ENCODE assay signal across 11 cellular contexts in genomic region chr4:151012376-151012775, GRCh38. TPM values are rescaled to one million over a fixed set of nuclear protein-coding genes. Genes with fewer than 3 reads are reported as not detected.
DNase-seq lines count a peak whose midpoint lies in the region; ATAC-seq and TF ChIP-seq lines count a peak whose summit lies in the region.
"Had no signal": no experiment of that assay in that cellular context is flagged by ENCODE, and none has a peak within 500 bp of the region (broad histone marks: within the 10 kb centered on the region; RNA-seq: fewer than 3 reads in every experiment).

No MANE protein-coding gene starts in this region.

- H3K27me3 ChIP-seq in CD4-positive, alpha-beta memory T cell (ENCODE audit: insufficient read depth, low read length) = no peaks in the 10 kb centered on the region
- H3K27me3 ChIP-seq in sigmoid colon = no peaks in the 10 kb centered on the region
- H3K27me3 ChIP-seq in left ventricle myocardium inferior (ENCODE audit: low read depth) = no peaks in the 10 kb centered on the region
- H3K27me3 ChIP-seq: ascending aorta had no signal

- TF ChIP-seq CTCF in HEK293 (tag by site-specific recombination; IDR thresholded peaks at IDR 0.05) (no peak), sigmoid colon (IDR thresholded peaks at IDR 0.05) (no peak), mucosa of descending colon (IDR thresholded peaks at IDR 0.05) (no peak), left ventricle myocardium inferior (IDR thresholded peaks at IDR 0.05; ENCODE audit: borderline replicate concordance) (no peak)

- H3K9me3 ChIP-seq in CD4-positive, alpha-beta memory T cell (ENCODE audit: control insufficient read depth in 1 of 2, low read length in 2 of 2) = no peaks in the 10 kb centered on the region
- H3K9me3 ChIP-seq in HEK293 (ENCODE audit: control insufficient read depth, insufficient read depth, low read depth, low read length) (no peaks in the 10 kb centered on the region), sigmoid colon (no peaks in the 10 kb centered on the region), mucosa of descending colon (no peaks in the 10 kb centered on the region), left ventricle myocardium inferior (replicated peaks) (no peaks in the 10 kb centered on the region)
- H3K9me3 ChIP-seq: ascending aorta had no signal

- H3K9me3 Mint-ChIP-seq in CD4-positive, alpha-beta memory T cell = no peaks in the 10 kb centered on the region
- H3K9me3 Mint-ChIP-seq in activated naive CD8-positive, alpha-beta T cell (ENCODE audit: low read depth) = no peaks in the 10 kb centered on the region
- no peaks in the 10 kb centered on the region for H3K9me3 Mint-ChIP-seq in memory B cell
- H3K9me3 Mint-ChIP-seq: stimulated activated naive B cell treated with anti-CD40 and anti-IgM and Interleukin-4, amounts not matched to agents 10 μg/mL and 1 μg/mL and 100 μg/mL, for 72 hours had no signal

- WGBS in sigmoid colon, 2 donors = 53 to 61% methylated on average over 2 of the region's 2 CpGs

- H3K27ac ChIP-seq in CD4-positive, alpha-beta memory T cell (ENCODE audit: low read depth, low read length) = no peak overlapping the region
- H3K27ac ChIP-seq in HEK293 (ENCODE audit: extremely low read depth, low read depth, low read length) (no peak overlapping the region), sigmoid colon (no peak overlapping the region), left ventricle myocardium inferior (replicated peaks) (no peak overlapping the region)
- H3K27ac ChIP-seq: ascending aorta had no signal

- H3K36me3 ChIP-seq in CD4-positive, alpha-beta memory T cell (ENCODE audit: insufficient read depth, low read length) = peaks cover 4% of the 10 kb centered on the region
- H3K36me3 ChIP-seq in HEK293 (ENCODE audit: control insufficient read depth in 2 of 2, insufficient read depth in 1 of 2, low read length in 2 of 2) (no peaks in the 10 kb centered on the region; a peak in 1 of 3 replicates), sigmoid colon (no peaks in the 10 kb centered on the region), mucosa of descending colon (ENCODE audit: low read depth) (no peaks in the 10 kb centered on the region), left ventricle myocardium inferior (peaks cover 13% of the 10 kb centered on the region)
- H3K36me3 ChIP-seq: ascending aorta had no signal

- H3K27ac Mint-ChIP-seq in CD4-positive, alpha-beta memory T cell = peak overlapping the region in 3 of 7 donors; percentile 7 to 33 (median 11)
- H3K27ac Mint-ChIP-seq in activated naive CD8-positive, alpha-beta T cell = peak overlapping the region; percentile 64
- peak overlapping the region; percentile 20 for H3K27ac Mint-ChIP-seq in memory B cell
- H3K27ac Mint-ChIP-seq: stimulated activated naive B cell treated with anti-CD40 and anti-IgM and Interleukin-4, amounts not matched to agents 10 μg/mL and 1 μg/mL and 100 μg/mL, for 72 hours had no signal

- H3K4me3 ChIP-seq in CD4-positive, alpha-beta memory T cell (ENCODE audit: low read length in 2 of 2) = peak overlapping the region in 1 of 2 donors; percentile 92
- peak overlapping the region; percentile 96; the same call in 1 of the 2 replicates for H3K4me3 ChIP-seq in HEK293 (ENCODE audit: low read depth, low read length)
- no peak overlapping the region for H3K4me3 ChIP-seq in sigmoid colon
- no peak overlapping the region for H3K4me3 ChIP-seq in mucosa of descending colon
- H3K4me3 ChIP-seq in left ventricle myocardium inferior = no peak overlapping the region
- H3K4me3 ChIP-seq: ascending aorta had no signal

- DNase-seq in CD4-positive, alpha-beta memory T cell = no peak
- DNase-seq in memory B cell (ENCODE audit: low spot score in 2 of 2) (no peak), sigmoid colon (no peak), mucosa of descending colon (no peak), left ventricle myocardium inferior (no peak)
- DNase-seq in activated CD4-positive, CD25-positive, alpha-beta regulatory T cell treated with anti-CD3 and anti-CD28 coated beads, Interleukin-2, amount 50 U/mL, for 72 hours = no peak
- DNase-seq: NCI-H2171 treated with DMSO at 0.1 percent for 48 hours; stimulated activated naive B cell treated with anti-CD40 and anti-IgM and Interleukin-4, amounts not matched to agents 10 μg/mL and 1 μg/mL and 100 μg/mL, for 72 hours had no signal

- intact Hi-C loops in CD4-positive, alpha-beta memory T cell (cut with micrococcal nuclease) = loop anchor here (5.0 to 10.0 kb wide), 2 partner anchors 50 to 108 kb away; no protein-coding TSS in a partner anchor
- intact Hi-C loops in sigmoid colon (cut with DNase I) (loop anchor here (10.0 kb wide), 1 partner anchor 152 kb away; no protein-coding TSS in a partner anchor), mucosa of descending colon (cut with DNase I, micrococcal nuclease) (no loop called here), left ventricle myocardium inferior (cut with micrococcal nuclease) (no loop called here)

- peaks cover 22 to 44% (median 34%) of the 10 kb centered on the region in 4 donors for H3K4me1 Mint-ChIP-seq in CD4-positive, alpha-beta memory T cell
- peaks cover 31% of the 10 kb centered on the region for H3K4me1 Mint-ChIP-seq in activated naive CD8-positive, alpha-beta T cell (ENCODE audit: low read depth)
- H3K4me1 Mint-ChIP-seq in memory B cell = peaks cover 18% of the 10 kb centered on the region

- ATAC-seq in memory B cell (ENCODE audit: low read depth) (no peak), mucosa of descending colon (no peak)
- ATAC-seq: stimulated activated naive B cell treated with anti-CD40 and anti-IgM and Interleukin-4, amounts not matched to agents 10 μg/mL and 1 μg/mL and 100 μg/mL, for 72 hours had no signal

- H3K4me1 ChIP-seq in CD4-positive, alpha-beta memory T cell (ENCODE audit: insufficient read depth, low read length) = peaks cover 40% of the 10 kb centered on the region
- H3K4me1 ChIP-seq in HEK293 (ENCODE audit: control insufficient read depth, insufficient read depth, low read length) (no peaks in the 10 kb centered on the region), sigmoid colon (peaks cover 0 to 19% (median 9%) of the 10 kb centered on the region in 4 donors), mucosa of descending colon (ENCODE audit: low read depth) (peaks cover 17% of the 10 kb centered on the region), left ventricle myocardium inferior (peaks cover 41% of the 10 kb centered on the region)

- H3K36me3 Mint-ChIP-seq in CD4-positive, alpha-beta memory T cell = peaks cover 4 to 18% of the 10 kb centered on the region in 2 donors
- peaks cover 2% of the 10 kb centered on the region for H3K36me3 Mint-ChIP-seq in activated naive CD8-positive, alpha-beta T cell
- H3K36me3 Mint-ChIP-seq in memory B cell = peaks cover 2% of the 10 kb centered on the region

- H3K27me3 Mint-ChIP-seq in CD4-positive, alpha-beta memory T cell = no peaks in the 10 kb centered on the region
- no peaks in the 10 kb centered on the region for H3K27me3 Mint-ChIP-seq in activated naive CD8-positive, alpha-beta T cell
- no peaks in the 10 kb centered on the region for H3K27me3 Mint-ChIP-seq in memory B cell
- H3K27me3 Mint-ChIP-seq: stimulated activated naive B cell treated with anti-CD40 and anti-IgM and Interleukin-4, amounts not matched to agents 10 μg/mL and 1 μg/mL and 100 μg/mL, for 72 hours had no signal

- POLR2A ChIA-PET in CD4-positive, alpha-beta memory T cell (lab: Charles Lee; ENCODE audit: partially characterized antibody) = interaction anchor here (1.7 kb wide), 1 partner anchor 87 kb away, joined by 5 read pairs; the partner anchor contains the start of gene RPS3A
- POLR2A ChIA-PET in HEK293 (lab: Yijun Ruan, JAX) = interaction anchor here (0.7 kb wide), 1 partner anchor 143 kb away, joined by 4 read pairs; no protein-coding TSS in a partner anchor

- CTCF ChIA-PET in CD4-positive, alpha-beta memory T cell (lab: Charles Lee; ENCODE audit: partially characterized antibody) = interaction anchor here (1.0 kb wide), 1 partner anchor 10 kb away, joined by 3 read pairs; no protein-coding TSS in a partner anchor
- CTCF ChIA-PET in HEK293 (lab: Yijun Ruan, JAX) = interaction anchor here (0.6 kb wide), 1 partner anchor 1869 kb away, joined by 3 read pairs; no protein-coding TSS in a partner anchor

- peak overlapping the region; percentile 71 to 100 (median 100) for H3K4me3 Mint-ChIP-seq in CD4-positive, alpha-beta memory T cell
- peak overlapping the region; percentile 100 for H3K4me3 Mint-ChIP-seq in activated naive CD8-positive, alpha-beta T cell
- H3K4me3 Mint-ChIP-seq in memory B cell = peak overlapping the region; percentile 54

- no peak for TF ChIP-seq EP300 in sigmoid colon (IDR thresholded peaks at IDR 0.05)

- no peak for TF ChIP-seq POLR2A in sigmoid colon (IDR thresholded peaks at IDR 0.05)

TF ChIP-seq in HEK293, 187 proteins besides CTCF, POLR2A, EP300 and RAD21 (continues in another document):
- no peak for TF ChIP-seq RBAK (tag by site-specific recombination; IDR thresholded peaks at IDR 0.05)
- TF ChIP-seq ZNF362 (tag by site-specific recombination; IDR thresholded peaks at IDR 0.05) = 0 out of 2 replicates have a peak, but pooled peaks have one; percentile 59
- TF ChIP-seq ZNF155 (tag by site-specific recombination; IDR thresholded peaks at IDR 0.05) = no peak
- no peak for TF ChIP-seq ZNF221 (tag by site-specific recombination; IDR thresholded peaks at IDR 0.05; ENCODE audit: borderline replicate concordance)
- TF ChIP-seq ZNF169 (tag by site-specific recombination; IDR thresholded peaks at IDR 0.05) = no peak

RNA-seq across cellular contexts. Expression of gene LRBA, which starts 2.7 kb away (rescaled TPM):
- 10 to 100 TPM; 63.6 to 64.5 TPM for total RNA-seq in CD4-positive, alpha-beta memory T cell
- polyA plus RNA-seq in CD4-positive, alpha-beta memory T cell = 10 to 100 TPM; 17.1 to 27.1 TPM
- 100 to 1,000 TPM in 3 of 4 donors, 10 to 100 TPM in 1; 91.1 to 184 (median 145) TPM for total RNA-seq in sigmoid colon
- polyA plus RNA-seq in sigmoid colon = 10 to 100 TPM; 16.8 to 24.8 (median 18.0) TPM
- 10 to 100 TPM; 69.8 to 98.4 (median 76.2) TPM for total RNA-seq in mucosa of descending colon
- total RNA-seq in left ventricle myocardium inferior = 19.1 TPM

Comparison
In these comparisons a context has a peak if more than half of its experiments do, and no peak if none do; other contexts are left out.
1. intact Hi-C loops: an anchor here in CD4-positive, alpha-beta memory T cell (5.0 to 10.0 kb wide) and sigmoid colon (10.0 kb wide); none called in mucosa of descending colon and left ventricle myocardium inferior.